Comparison of ENCODE assay signal across 1 cellular context in the genomic region with DNA sequence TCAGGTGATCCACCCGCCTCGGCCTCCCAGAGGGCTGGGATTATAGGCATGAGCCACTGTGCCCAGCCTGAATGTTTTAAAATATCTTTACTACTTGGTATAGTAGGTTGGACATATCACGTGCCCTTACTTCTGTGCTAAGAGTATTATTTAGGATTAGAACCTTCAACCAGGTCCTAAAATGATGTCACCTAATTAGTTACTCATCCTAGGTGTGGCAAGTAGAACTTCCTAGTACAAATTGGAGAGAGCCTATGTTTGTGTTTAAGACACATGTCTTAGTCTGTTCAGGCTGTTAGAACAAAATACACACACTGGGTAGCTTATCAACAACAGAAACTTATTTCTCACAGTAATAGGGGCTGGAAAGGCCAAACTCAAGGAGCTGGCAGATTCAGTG.
TF ChIP-seq lines count a peak whose summit lies in the region.

No MANE protein-coding gene starts in this region.

TF ChIP-seq in HCT116, 20 proteins besides CTCF, POLR2A, EP300 and RAD21 (continued from another document):
- TF ChIP-seq, protein P1, sequence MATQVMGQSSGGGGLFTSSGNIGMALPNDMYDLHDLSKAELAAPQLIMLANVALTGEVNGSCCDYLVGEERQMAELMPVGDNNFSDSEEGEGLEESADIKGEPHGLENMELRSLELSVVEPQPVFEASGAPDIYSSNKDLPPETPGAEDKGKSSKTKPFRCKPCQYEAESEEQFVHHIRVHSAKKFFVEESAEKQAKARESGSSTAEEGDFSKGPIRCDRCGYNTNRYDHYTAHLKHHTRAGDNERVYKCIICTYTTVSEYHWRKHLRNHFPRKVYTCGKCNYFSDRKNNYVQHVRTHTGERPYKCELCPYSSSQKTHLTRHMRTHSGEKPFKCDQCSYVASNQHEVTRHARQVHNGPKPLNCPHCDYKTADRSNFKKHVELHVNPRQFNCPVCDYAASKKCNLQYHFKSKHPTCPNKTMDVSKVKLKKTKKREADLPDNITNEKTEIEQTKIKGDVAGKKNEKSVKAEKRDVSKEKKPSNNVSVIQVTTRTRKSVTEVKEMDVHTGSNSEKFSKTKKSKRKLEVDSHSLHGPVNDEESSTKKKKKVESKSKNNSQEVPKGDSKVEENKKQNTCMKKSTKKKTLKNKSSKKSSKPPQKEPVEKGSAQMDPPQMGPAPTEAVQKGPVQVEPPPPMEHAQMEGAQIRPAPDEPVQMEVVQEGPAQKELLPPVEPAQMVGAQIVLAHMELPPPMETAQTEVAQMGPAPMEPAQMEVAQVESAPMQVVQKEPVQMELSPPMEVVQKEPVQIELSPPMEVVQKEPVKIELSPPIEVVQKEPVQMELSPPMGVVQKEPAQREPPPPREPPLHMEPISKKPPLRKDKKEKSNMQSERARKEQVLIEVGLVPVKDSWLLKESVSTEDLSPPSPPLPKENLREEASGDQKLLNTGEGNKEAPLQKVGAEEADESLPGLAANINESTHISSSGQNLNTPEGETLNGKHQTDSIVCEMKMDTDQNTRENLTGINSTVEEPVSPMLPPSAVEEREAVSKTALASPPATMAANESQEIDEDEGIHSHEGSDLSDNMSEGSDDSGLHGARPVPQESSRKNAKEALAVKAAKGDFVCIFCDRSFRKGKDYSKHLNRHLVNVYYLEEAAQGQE (IDR thresholded peaks at IDR 0.05; ENCODE audit: low read depth) = no peak
- TF ChIP-seq FOSL1 (IDR thresholded peaks at IDR 0.05; ENCODE audit: low read depth) (no peak), EZH2phosphoT487 (IDR thresholded peaks at IDR 0.05; ENCODE audit: borderline replicate concordance) (no peak), YY1 (IDR thresholded peaks at IDR 0.05; ENCODE audit: extremely low read depth, insufficient replicate concordance, low read depth, low read length) (no peak), CBX3 (IDR thresholded peaks at IDR 0.05; ENCODE audit: low read depth) (no peak), ZNF274 (IDR thresholded peaks at IDR 0.05; ENCODE audit: low read depth, low read length) (no peak), EZH2 (IDR thresholded peaks at IDR 0.05) (no peak), SIN3A (IDR thresholded peaks at IDR 0.05; ENCODE audit: low read depth) (no peak), SP1 (IDR thresholded peaks at IDR 0.05; ENCODE audit: low read depth) (no peak), CEBPB (IDR thresholded peaks at IDR 0.05; ENCODE audit: low read depth) (no peak), EGR1 (IDR thresholded peaks at IDR 0.05; ENCODE audit: low read depth) (no peak), SRF (IDR thresholded peaks at IDR 0.05; ENCODE audit: low read depth) (no peak), POLR2AphosphoS5 (IDR thresholded peaks at IDR 0.05; ENCODE audit: low read depth, low read length) (no peak), JUND (IDR thresholded peaks at IDR 0.05) (no peak)
- TF ChIP-seq, protein P2, sequence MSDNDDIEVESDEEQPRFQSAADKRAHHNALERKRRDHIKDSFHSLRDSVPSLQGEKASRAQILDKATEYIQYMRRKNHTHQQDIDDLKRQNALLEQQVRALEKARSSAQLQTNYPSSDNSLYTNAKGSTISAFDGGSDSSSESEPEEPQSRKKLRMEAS (IDR thresholded peaks at IDR 0.05) = no peak
- TF ChIP-seq, protein P3, sequence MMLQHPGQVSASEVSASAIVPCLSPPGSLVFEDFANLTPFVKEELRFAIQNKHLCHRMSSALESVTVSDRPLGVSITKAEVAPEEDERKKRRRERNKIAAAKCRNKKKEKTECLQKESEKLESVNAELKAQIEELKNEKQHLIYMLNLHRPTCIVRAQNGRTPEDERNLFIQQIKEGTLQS (IDR thresholded peaks at IDR 0.05) = no peak
